26 cellular contexts compared by ENCODE assay signal in genomic region chr12:17918013-17918412, GRCh38.
A peak's percentile ranks its signal among the peaks of the same experiment; 100 is the strongest.
DNase-seq lines count a peak whose midpoint lies in the region; ATAC-seq, FAIRE-seq and TF ChIP-seq lines count a peak whose summit lies in the region.
"Had no signal": no experiment of that assay in that cellular context is flagged by ENCODE, and none has a peak within 500 bp of the region (broad histone marks: within the 10 kb centered on the region; RNA-seq: fewer than 3 reads in every experiment).

No MANE protein-coding gene starts in this region.

- H3K36me3 ChIP-seq in HCT116 (ENCODE audit: control insufficient read depth in 1 of 2, insufficient read depth in 2 of 2, low read length in 2 of 2), result no peaks in the 10 kb centered on the region
- no peaks in the 10 kb centered on the region for H3K36me3 ChIP-seq in PC-9 (ENCODE audit: low read depth)
- no peaks in the 10 kb centered on the region for H3K36me3 ChIP-seq in endothelial cell of umbilical vein (ENCODE audit: control insufficient read depth in 2 of 2, extremely low read depth in 1 of 2, insufficient read depth in 2 of 2, low read length in 2 of 2)
- H3K36me3 ChIP-seq: BLaER1 treated with 17β-estradiol and CSF1 and Interleukin-3, amounts not matched to agents 10 nM and 100 nM had no signal

- DNase-seq in HCT116 (ENCODE audit: low read depth, low spot score), result no peak
- DNase-seq in PC-9, result no peak
- DNase-seq in endothelial cell of umbilical vein (ENCODE audit: low read depth, low spot score), result no peak
- DNase-seq in middle frontal gyrus (ENCODE audit: extremely low spot score, low spot score), result no peak
- no peak for DNase-seq in T-cell
- DNase-seq: AML-193; Caco-2; CD4-positive, alpha-beta T cell; DMS79; H9; NCI-H1092 treated with DMSO at 0.1 percent for 48 hours; NCI-H1436; NCI-H187; NCI-H2171 treated with DMSO at 0.1 percent for 48 hours; NCI-H345; NCI-H510A treated with DMSO at 0.1 percent for 48 hours; NCI-H748 treated with DMSO at 0.1 percent for 48 hours; RPMI8226; SHP77 treated with DMSO at 0.1 percent for 48 hours had no signal

- H3K4me2 ChIP-seq in HCT116 (ENCODE audit: low read length), result peak overlapping the region; percentile 43
- 0 out of 2 replicates have a peak overlapping the region, but pooled peaks have one; percentile 23 for H3K4me2 ChIP-seq in PC-9
- no peak overlapping the region for H3K4me2 ChIP-seq in endothelial cell of umbilical vein (ENCODE audit: insufficient read depth, low read length)
- H3K4me2 ChIP-seq: A549; BLaER1 treated with 17β-estradiol and CSF1 and Interleukin-3, amounts not matched to agents 10 nM and 100 nM; GM23338 had no signal

- H3K9me2 ChIP-seq in HCT116 (ENCODE audit: insufficient read depth) (no peaks in the 10 kb centered on the region), PC-9 (ENCODE audit: insufficient read depth) (0 out of 2 replicates have a peak, but pooled peaks cover 3% of the 10 kb centered on the region)

- H3K79me2 ChIP-seq in HCT116 (ENCODE audit: insufficient read depth, low read length) (no peaks in the 10 kb centered on the region), PC-9 (ENCODE audit: low read depth) (no peaks in the 10 kb centered on the region), endothelial cell of umbilical vein (ENCODE audit: control insufficient read depth, insufficient read depth, low read length) (no peaks in the 10 kb centered on the region)

- no peak for ATAC-seq in HCT116
- no peak for ATAC-seq in HG03565 (IDR thresholded peaks at IDR 0.05; ENCODE audit: unreplicated experiment)
- ATAC-seq in T-cell (replicated peaks in 1 of 4), result no peak
- ATAC-seq in GM19324 (IDR thresholded peaks at IDR 0.05; ENCODE audit: low FRiP score, unreplicated experiment), result no peak
- ATAC-seq: A549, GM23338 had no signal

- intact Hi-C loops in HCT116 (cut with micrococcal nuclease) (no loop called here), PC-9 (cut with micrococcal nuclease; ENCODE audit: unreplicated experiment) (no loop called here), endothelial cell of umbilical vein (cut with micrococcal nuclease) (no loop called here)

- BruUV-seq in HCT116 (replicated peaks; lab: Mats Ljungman, UMichigan), result no TSS peak
- BruUV-seq in PC-9 (replicated peaks; lab: Mats Ljungman, UMichigan), result no TSS peak
- BruUV-seq in endothelial cell of umbilical vein (replicated peaks; lab: Mats Ljungman, UMichigan), result no TSS peak

- H3K27me3 ChIP-seq in HCT116 (ENCODE audit: insufficient read depth, low read length) (no peaks in the 10 kb centered on the region), PC-9 (ENCODE audit: insufficient read depth, low read depth) (no peaks in the 10 kb centered on the region), endothelial cell of umbilical vein (ENCODE audit: control insufficient read depth in 2 of 2, insufficient read depth in 2 of 2, low read length in 2 of 2) (no peaks in the 10 kb centered on the region)
- H3K27me3 ChIP-seq: BLaER1 treated with 17β-estradiol and CSF1 and Interleukin-3, amounts not matched to agents 10 nM and 100 nM had no signal

- no peaks in the 10 kb centered on the region for H3K4me1 Mint-ChIP-seq in T-cell
- H3K4me1 Mint-ChIP-seq: GM23338, H9 had no signal

- H3K4me1 ChIP-seq in HCT116 (ENCODE audit: control insufficient read depth in 1 of 2, insufficient read depth in 2 of 2, low read length in 2 of 2) (peaks cover 2 to 10% of the 10 kb centered on the region in 2 experiments; a peak in 3 of 4 replicates), PC-9 (replicated peaks; ENCODE audit: insufficient read depth) (0 out of 2 replicates have a peak, but pooled peaks cover 13% of the 10 kb centered on the region), endothelial cell of umbilical vein (ENCODE audit: control insufficient read depth, extremely low read depth, insufficient read depth, low read length) (no peaks in the 10 kb centered on the region)
- H3K4me1 ChIP-seq: A549; BLaER1 treated with 17β-estradiol and CSF1 and Interleukin-3, amounts not matched to agents 10 nM and 100 nM; Caco-2 had no signal

- no peaks in the 10 kb centered on the region for H3K36me3 Mint-ChIP-seq in T-cell

- TF ChIP-seq CTCF in HCT116 (IDR thresholded peaks at IDR 0.05 in 2 of 3, conservative IDR thresholded peaks at IDR 0.05 in 1 of 3; ENCODE audit: borderline replicate concordance in 1 of 3, insufficient read depth in 1 of 3, low read depth in 2 of 3, low read length in 2 of 3), result no peak
- TF ChIP-seq CTCF in PC-9 (conservative IDR thresholded peaks at IDR 0.05), result no peak
- TF ChIP-seq CTCF in endothelial cell of umbilical vein (IDR thresholded peaks at IDR 0.05; ENCODE audit: extremely low read depth in 1 of 2, insufficient read depth in 1 of 2, low read depth in 1 of 2, low read length in 2 of 2), result no peak

- no peaks in the 10 kb centered on the region for H3K9me1 ChIP-seq in endothelial cell of umbilical vein (replicated peaks; ENCODE audit: control insufficient read depth, extremely low read depth, insufficient read depth, low read length)

- no peaks in the 10 kb centered on the region for H3K27me3 Mint-ChIP-seq in T-cell
- H3K27me3 Mint-ChIP-seq: CD4-positive, alpha-beta T cell had no signal

- H3K9ac ChIP-seq in HCT116 (ENCODE audit: low read length) (no peak overlapping the region), endothelial cell of umbilical vein (replicated peaks; ENCODE audit: extremely low read depth, insufficient read depth, low read length) (no peak overlapping the region)
- H3K9ac ChIP-seq: BLaER1 treated with 17β-estradiol and CSF1 and Interleukin-3, amounts not matched to agents 10 nM and 100 nM had no signal

- CTCF ChIA-PET in HCT116 (lab: Charles Lee), result no interaction called here
- CTCF ChIA-PET in PC-9 (lab: Charles Lee), result no interaction called here
- CTCF ChIA-PET in endothelial cell of umbilical vein (lab: Charles Lee), result no interaction called here
- CTCF ChIA-PET in T-cell (lab: Charles Lee), result no interaction called here

- TF ChIP-seq POLR2A in HCT116 (IDR thresholded peaks at IDR 0.05; ENCODE audit: borderline replicate concordance, extremely low read depth, insufficient read depth, insufficient read length) (no peak), endothelial cell of umbilical vein (IDR thresholded peaks at IDR 0.05; ENCODE audit: low read depth, low read length) (no peak)

- H3F3A ChIP-seq in PC-9 (ENCODE audit: insufficient read depth, low read depth), result 0 out of 2 replicates have a peak, but pooled peaks cover 3% of the 10 kb centered on the region

- RAD21 ChIA-PET in HCT116 (lab: Charles Lee; ENCODE audit: low non-redundant PET in 1 of 2, low total read pairs in 2 of 2, uncharacterized antibody in 2 of 2, unreplicated experiment in 2 of 2), result no interaction called here

- peaks cover 11 to 24% (median 15%) of the 10 kb centered on the region in 3 donors for H3K9me3 Mint-ChIP-seq in T-cell
- H3K9me3 Mint-ChIP-seq: GM23338 had no signal

- no peak overlapping the region for H3K27ac Mint-ChIP-seq in T-cell
- H3K27ac Mint-ChIP-seq: CD4-positive, alpha-beta T cell; GM23338; H9; T-helper 1 cell treated with Interleukin-12 subunit alpha and Interleukin-12 subunit beta and Interleukin-4 antibody, amounts not matched to agents 30 μg/mL and 1 μg/mL, for 36 hours had no signal

- H3K4me3 Mint-ChIP-seq in T-cell, result no peak overlapping the region
- H3K4me3 Mint-ChIP-seq: CD4-positive, alpha-beta T cell; GM23338; H9; T-helper 1 cell treated with Interleukin-12 subunit alpha and Interleukin-12 subunit beta and Interleukin-4 antibody, amounts not matched to agents 30 μg/mL and 1 μg/mL, for 36 hours had no signal

- POLR2A ChIA-PET in HCT116 (lab: Charles Lee), result no interaction called here
- POLR2A ChIA-PET in PC-9 (lab: Charles Lee; ENCODE audit: unreplicated experiment), result no interaction called here
- POLR2A ChIA-PET in endothelial cell of umbilical vein (lab: Charles Lee), result no interaction called here
- POLR2A ChIA-PET in T-cell (lab: Charles Lee), result no interaction called here

- H2AFZ ChIP-seq in HCT116 (ENCODE audit: low read depth, low read length, poor library complexity, severe bottlenecking), result peak overlapping the region; percentile 91
- H2AFZ ChIP-seq in PC-9, result no peak overlapping the region
- H2AFZ ChIP-seq in endothelial cell of umbilical vein (ENCODE audit: low read depth, low read length), result no peak overlapping the region
- H2AFZ ChIP-seq: GM23338 had no signal

- dilution Hi-C loops in endothelial cell of umbilical vein (cut with MboI; ENCODE audit: extremely low pct_ligation_motif_present, low sequenced_read_pairs), result no loop called here

- H3K9me3 ChIP-seq in HCT116 (ENCODE audit: control insufficient read depth in 1 of 2, insufficient read depth in 1 of 2, low read depth in 1 of 2, low read length in 2 of 2) (peaks cover 0 to 8% of the 10 kb centered on the region in 2 experiments; a peak in 2 of 4 replicates), PC-9 (ENCODE audit: insufficient read depth, low read depth) (peaks cover 5% of the 10 kb centered on the region; the same call in 1 of the 2 replicates), endothelial cell of umbilical vein (replicated peaks; ENCODE audit: control insufficient read depth, insufficient read depth, low read length) (no peaks in the 10 kb centered on the region)
- H3K9me3 ChIP-seq: A549 had no signal

- TF ChIP-seq RAD21 in HCT116 (IDR thresholded peaks at IDR 0.05; ENCODE audit: low read depth), result no peak

- H3K4me3 ChIP-seq in HCT116 (replicated peaks in 1 of 2; ENCODE audit: low read depth in 1 of 2, low read length in 2 of 2) (no peak overlapping the region), PC-9 (no peak overlapping the region), endothelial cell of umbilical vein (replicated peaks in 1 of 3; ENCODE audit: insufficient read depth in 1 of 3, low read depth in 1 of 3, low read length in 3 of 3) (no peak overlapping the region)
- H3K4me3 ChIP-seq: A549; BLaER1 treated with 17β-estradiol and CSF1 and Interleukin-3, amounts not matched to agents 10 nM and 100 nM; GM23338 had no signal

- no peak overlapping the region for H3K27ac ChIP-seq in HCT116 (ENCODE audit: low read depth, low read length)
- H3K27ac ChIP-seq in PC-9, result no peak overlapping the region
- no peak overlapping the region for H3K27ac ChIP-seq in endothelial cell of umbilical vein (ENCODE audit: insufficient read depth, low read depth, low read length)
- H3K27ac ChIP-seq: A549; BLaER1 treated with 17β-estradiol and CSF1 and Interleukin-3, amounts not matched to agents 10 nM and 100 nM had no signal

- H4K20me1 ChIP-seq in HCT116 (ENCODE audit: insufficient read depth) (no peaks in the 10 kb centered on the region), PC-9 (ENCODE audit: insufficient read depth) (no peaks in the 10 kb centered on the region), endothelial cell of umbilical vein (replicated peaks; ENCODE audit: control insufficient read depth, extremely low read depth, insufficient read depth, low read length) (no peaks in the 10 kb centered on the region)
- H4K20me1 ChIP-seq: BLaER1 treated with 17β-estradiol and CSF1 and Interleukin-3, amounts not matched to agents 10 nM and 100 nM had no signal

- no peak for FAIRE-seq in endothelial cell of umbilical vein (lab: Jason Lieb, UNC)
- FAIRE-seq: A549, GM12892 had no signal

TF ChIP-seq in HCT116, 20 proteins besides CTCF, POLR2A, EP300 and RAD21:
- TF ChIP-seq SP1 (IDR thresholded peaks at IDR 0.05; ENCODE audit: low read depth) (no peak), FOSL1 (IDR thresholded peaks at IDR 0.05; ENCODE audit: low read depth) (peak; percentile 64; the same call in 1 of the 2 replicates)

TF ChIP-seq in endothelial cell of umbilical vein, 7 proteins besides CTCF, POLR2A, EP300 and RAD21 (continues in another document):
- peak; percentile 29 for TF ChIP-seq FOS (IDR thresholded peaks at IDR 0.05; ENCODE audit: borderline replicate concordance, insufficient read depth, low read length)
